8 cellular contexts compared by ENCODE assay signal in the genomic region with DNA sequence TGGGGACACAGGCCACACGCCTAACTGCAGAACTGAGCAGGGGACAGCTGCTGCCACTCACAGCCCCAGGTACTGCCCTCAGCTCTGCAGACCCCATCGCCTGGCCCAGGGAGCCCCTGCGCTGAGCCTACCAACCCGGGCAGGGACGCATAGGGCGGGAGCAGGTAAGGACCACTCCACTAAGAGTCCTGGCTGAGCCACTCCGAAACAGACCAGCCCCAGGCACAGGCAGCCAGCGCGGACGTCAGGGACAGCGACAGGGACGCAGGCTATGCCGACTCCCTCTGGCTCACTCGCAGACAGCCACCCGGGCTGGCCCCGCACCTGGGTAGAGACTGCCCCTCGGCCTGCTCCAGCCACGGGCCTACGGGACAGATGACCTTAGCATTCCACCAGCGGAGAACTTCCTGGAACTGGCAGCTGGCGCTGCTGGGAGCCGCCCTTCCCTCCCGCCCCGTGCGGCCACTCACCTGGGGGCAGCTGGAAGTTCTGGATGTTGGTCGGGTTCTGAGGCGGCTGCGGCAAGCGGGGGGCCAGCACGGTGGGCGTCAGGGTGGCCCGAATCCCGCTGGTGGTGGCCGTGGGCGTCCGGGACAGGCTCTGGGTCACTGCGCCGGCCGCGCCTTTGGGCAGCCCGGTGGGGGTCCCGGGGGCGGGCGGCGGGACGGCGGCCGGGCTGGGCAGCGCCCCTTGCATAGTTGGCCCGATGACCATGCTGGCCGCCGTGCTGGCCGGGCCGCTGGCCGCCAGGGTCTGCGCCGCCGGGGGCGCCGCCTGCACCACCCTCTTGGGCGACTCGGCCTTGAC. TPM values are rescaled to one million over a fixed set of nuclear protein-coding genes. Genes with fewer than 3 reads are reported as not detected.
A peak's percentile ranks its signal among the peaks of the same experiment; 100 is the strongest.
DNase-seq lines count a peak whose midpoint lies in the region; ATAC-seq and TF ChIP-seq lines count a peak whose summit lies in the region.

No MANE protein-coding gene starts in this region.

- H3K36me3 ChIP-seq in adrenal gland (replicated peaks in 1 of 2): no peaks in the 10 kb centered on the region

- H3K9me3 ChIP-seq in adrenal gland (replicated peaks in 1 of 3): no peaks in the 10 kb centered on the region

- peak in 1 of 2 donors; percentile 32 for TF ChIP-seq POLR2A in adrenal gland (IDR thresholded peaks at IDR 0.05)

- peak overlapping the region in 1 of 4 donors; percentile 69 for H3K4me3 ChIP-seq in adrenal gland

- H3K27ac ChIP-seq in adrenal gland: peak overlapping the region in 2 of 5 donors; percentile 43 to 62

- peaks cover 6 to 39% of the 10 kb centered on the region in 2 donors for H3K4me1 ChIP-seq in adrenal gland (replicated peaks in 1 of 2)

- intact Hi-C loops in adrenal gland (cut with DNase I): loop anchor here in 1 of 2 donors (5.0 kb wide), 1 partner anchor 78 kb away; a partner anchor contains a TSS

- 11 to 56% (median 21%) methylated on average over 6 to 60 of the region's 62 CpGs for WGBS in adrenal gland, 4 donors

- no peak for TF ChIP-seq CTCF in adrenal gland (IDR thresholded peaks at IDR 0.05)

- no peaks in the 10 kb centered on the region for H3K27me3 ChIP-seq in adrenal gland

- no peak for ATAC-seq in stimulated activated naive CD8-positive, alpha-beta T cell treated with anti-CD3 and anti-CD28 coated beads, Interleukin-15, Interleukin-2, amounts not matched to agents 100 U/mL and 50 U/mL, for 24 hours
- ATAC-seq in HG02938 (IDR thresholded peaks at IDR 0.05; ENCODE audit: unreplicated experiment) (no peak), GM21526 (IDR thresholded peaks at IDR 0.05; ENCODE audit: low FRiP score, unreplicated experiment) (no peak)

- DNase-seq in NCI-H526 (lab: John Stamatoyannopoulos, UW) (peak; percentile 23 to 62), NCI-H526 treated with DMSO at 0.1 percent for 48 hours (lab: John Stamatoyannopoulos, UW) (no peak), adrenal gland (peak; percentile 56 to 86 (median 82)), iPS-NIHi7 (ENCODE audit: extremely low spot score) (peak; percentile 50), globus pallidus (ENCODE audit: low spot score) (no peak)
- DNase-seq in stimulated activated naive CD8-positive, alpha-beta T cell treated with anti-CD3 and anti-CD28 coated beads, Interleukin-15, Interleukin-2, amounts not matched to agents 100 U/mL and 50 U/mL, for 24 hours: peak; percentile 11

RNA-seq across cellular contexts. Expression of a gene that starts 1.5 kb away (rescaled TPM):
- total RNA-seq in adrenal gland: 10 to 100 TPM in 7 of 8 donors, 1 to 10 TPM in 1; 10.0 to 30.9 (median 15.4) TPM
- 10 to 100 TPM in 2 of 3 donors, 1 to 10 TPM in 1; 5.2 to 12.5 (median 10.9) TPM for polyA plus RNA-seq in adrenal gland

RNA-seq across cellular contexts. Expression of a gene that starts 58.1 kb away (rescaled TPM):
- 10 to 100 TPM; 29.1 to 47.0 (median 35.6) TPM for total RNA-seq in adrenal gland
- 10 to 100 TPM; 17.6 to 23.4 (median 19.2) TPM for polyA plus RNA-seq in adrenal gland

Comparison
In these comparisons a context has a peak if more than half of its experiments do, and no peak if none do; other contexts are left out.
1. DNase-seq: peak in NCI-H526 (2 of 2), adrenal gland (7 of 7), iPS-NIHi7 (single experiment) and stimulated activated naive CD8-positive, alpha-beta T cell treated with anti-CD3 and anti-CD28 coated beads, Interleukin-15, Interleukin-2, amounts not matched to agents 100 U/mL and 50 U/mL, for 24 hours (single experiment); none in NCI-H526 treated with DMSO at 0.1 percent for 48 hours (single experiment) and globus pallidus (single experiment).